In the genomic region with DNA sequence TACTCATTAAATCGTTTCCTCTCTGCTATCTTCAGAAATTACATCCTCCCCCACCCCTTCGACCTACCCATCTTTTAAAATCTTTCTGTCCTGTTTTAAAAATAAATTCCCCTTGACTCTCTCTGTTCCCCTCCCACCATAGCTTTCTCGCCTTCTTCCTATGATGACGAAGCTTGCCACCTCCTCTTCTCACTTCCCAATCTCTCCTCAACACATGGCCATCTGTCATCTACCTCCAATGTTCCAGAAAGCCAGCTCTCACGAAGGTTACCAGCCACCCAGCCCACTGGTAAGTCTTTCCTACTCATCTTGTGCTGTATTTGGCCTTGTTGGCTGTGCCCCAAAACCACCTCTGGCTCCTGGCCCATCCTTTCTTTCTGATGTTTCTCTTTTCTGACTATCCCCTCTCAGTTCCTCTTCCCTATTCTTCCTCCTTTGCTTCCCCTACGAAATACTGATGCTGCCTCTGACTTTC, we compare ENCODE assay signal across 9 cellular contexts.
DNase-seq lines count a peak whose midpoint lies in the region; ATAC-seq lines count a peak whose summit lies in the region.
"Had no signal": no experiment of that assay in that cellular context is flagged by ENCODE, and none has a peak within 500 bp of the region (broad histone marks: within the 10 kb centered on the region; RNA-seq: fewer than 3 reads in every experiment).

No MANE protein-coding gene starts in this region.

- no peak overlapping the region for H3K14ac ChIP-seq in trophoblast cell (ENCODE audit: low read length)

- no peaks in the 10 kb centered on the region for H3K36me3 ChIP-seq in trophoblast cell (ENCODE audit: control insufficient read depth in 1 of 2, insufficient read depth in 2 of 2, low read length in 2 of 2)
- H3K36me3 ChIP-seq: cardiac muscle cell had no signal

- H3K4me1 ChIP-seq in trophoblast cell (ENCODE audit: control insufficient read depth in 1 of 2, insufficient read depth in 2 of 2, low read length in 2 of 2): peaks cover 0 to 2% of the 10 kb centered on the region in 2 experiments

- no peaks in the 10 kb centered on the region for H3K9me3 ChIP-seq in trophoblast cell (ENCODE audit: insufficient read depth, low read depth, low read length)

- H3K27me3 ChIP-seq in trophoblast cell (ENCODE audit: insufficient read depth, low read length): no peaks in the 10 kb centered on the region
- H3K27me3 ChIP-seq: cardiac muscle cell had no signal

- peak overlapping the region; percentile 9 for H2BK12ac ChIP-seq in trophoblast cell (ENCODE audit: low read length)

- no peak overlapping the region for H3K4ac ChIP-seq in trophoblast cell (ENCODE audit: low read depth, low read length)

- no peak overlapping the region for H3K23ac ChIP-seq in trophoblast cell (ENCODE audit: low read length)

- WGBS in trophoblast cell (ENCODE audit: extremely low coverage, insufficient coverage, insufficient read length): 100% methylated on average over 2 of the region's 6 CpGs

- DNase-seq in RPMI8226: peak; percentile 92
- DNase-seq in trophoblast cell: no peak
- DNase-seq in NCI-H1105 treated with DMSO at 0.1 percent for 48 hours (lab: John Stamatoyannopoulos, UW): no peak
- DNase-seq in GM19240 (ENCODE audit: insufficient read length, low spot score): no peak
- DNase-seq in cerebellar cortex (ENCODE audit: low spot score): no peak

- no peak overlapping the region for H2AK5ac ChIP-seq in trophoblast cell (ENCODE audit: low read length)

- H3K4me2 ChIP-seq in trophoblast cell (ENCODE audit: low read length): no peak overlapping the region

- no peak overlapping the region for H3K9ac ChIP-seq in trophoblast cell (ENCODE audit: low read length)

- H3K27ac ChIP-seq in trophoblast cell (ENCODE audit: low read depth, low read length): no peak overlapping the region
- H3K27ac ChIP-seq: cardiac muscle cell had no signal

- peaks cover 3% of the 10 kb centered on the region for H3K79me1 ChIP-seq in trophoblast cell (ENCODE audit: low read length)

- H3K79me2 ChIP-seq in trophoblast cell (ENCODE audit: control insufficient read depth, insufficient read depth, low read length, poor library complexity): no peaks in the 10 kb centered on the region

- no peak overlapping the region for H2BK5ac ChIP-seq in trophoblast cell (ENCODE audit: low read depth, low read length, poor library complexity)

- no peak overlapping the region for H3K18ac ChIP-seq in trophoblast cell (ENCODE audit: low read length)

- H4K12ac ChIP-seq in trophoblast cell (ENCODE audit: low read depth, low read length): no peak overlapping the region

- ATAC-seq in GM19025 (IDR thresholded peaks at IDR 0.05; ENCODE audit: low read depth, unreplicated experiment): peak; percentile 72
- ATAC-seq in HG02852 (IDR thresholded peaks at IDR 0.05; ENCODE audit: unreplicated experiment): peak; percentile 61
- ATAC-seq in HG03469 (IDR thresholded peaks at IDR 0.05; ENCODE audit: unreplicated experiment): no peak

- H4K91ac ChIP-seq in trophoblast cell (ENCODE audit: low read depth, low read length): no peak overlapping the region

- H3K4me3 ChIP-seq in trophoblast cell (ENCODE audit: low read depth, low read length): no peak overlapping the region
- H3K4me3 ChIP-seq: cardiac muscle cell had no signal

- no peak overlapping the region for H2AFZ ChIP-seq in trophoblast cell (ENCODE audit: insufficient read depth, low read length, poor library complexity)

- no peak overlapping the region for H2BK120ac ChIP-seq in trophoblast cell (ENCODE audit: insufficient read depth, low read length, poor library complexity)

- no peak overlapping the region for H4K8ac ChIP-seq in trophoblast cell (ENCODE audit: low read depth, low read length)
